ENCODE assay signal across 1 cellular context in the genomic region with DNA sequence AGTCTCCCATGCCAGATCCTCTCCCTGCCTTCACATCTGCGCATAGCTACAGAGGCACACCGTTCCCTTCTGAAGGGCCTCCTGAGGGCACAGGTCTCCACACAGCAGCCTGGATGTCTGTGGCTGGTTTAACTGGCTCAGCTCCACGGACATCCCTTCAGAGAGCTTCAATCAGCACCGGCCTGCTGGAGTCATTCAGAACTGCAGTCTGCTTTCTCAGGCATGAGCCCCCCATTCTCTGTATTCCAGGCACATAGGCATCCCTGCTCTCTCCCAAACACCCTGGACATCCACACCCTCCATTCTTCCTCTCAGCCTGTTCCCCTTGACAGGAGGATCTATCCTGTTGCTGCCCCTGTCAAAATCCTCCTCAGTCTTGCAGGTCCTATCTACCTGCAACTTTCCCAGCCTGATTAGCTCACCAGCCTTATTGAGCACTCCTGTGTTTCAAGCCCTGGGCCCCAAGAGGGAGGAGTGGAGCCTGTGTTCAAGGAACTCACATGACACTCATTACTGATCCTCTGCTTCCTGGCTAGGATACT.
TF ChIP-seq lines count a peak whose summit lies in the region.

No MANE protein-coding gene starts in this region.

TF ChIP-seq in HepG2, 621 proteins besides CTCF, POLR2A, EP300 and RAD21 (continued from another document and continues in another):
- TF ChIP-seq ZNF101 (CRISPR knock-in tag; IDR thresholded peaks at IDR 0.05; ENCODE audit: borderline replicate concordance, low read depth) = no peak
- no peak for TF ChIP-seq CENPT (CRISPR knock-in tag; IDR thresholded peaks at IDR 0.05; ENCODE audit: low read depth)
- TF ChIP-seq ZBTB7B (CRISPR knock-in tag; IDR thresholded peaks at IDR 0.05) = 0 out of 2 replicates have a peak, but pooled peaks have one; percentile 21
- no peak for TF ChIP-seq KDM5B (CRISPR knock-in tag; IDR thresholded peaks at IDR 0.05; ENCODE audit: borderline replicate concordance)
- TF ChIP-seq RXRA (CRISPR knock-in tag; IDR thresholded peaks at IDR 0.05) = no peak; the same call in 1 of the 2 replicates
- no peak for TF ChIP-seq SOX13 (IDR thresholded peaks at IDR 0.05)
- peak in 1 of 2 experiments; percentile 53; a peak in 1 of 4 replicates for TF ChIP-seq SOX13 (CRISPR knock-in tag; conservative IDR thresholded peaks at IDR 0.05 in 1 of 2, IDR thresholded peaks at IDR 0.05 in 1 of 2)
- TF ChIP-seq ZBTB1 (CRISPR knock-in tag; IDR thresholded peaks at IDR 0.05; ENCODE audit: borderline replicate concordance) = no peak
- TF ChIP-seq ZNF263 (CRISPR knock-in tag; IDR thresholded peaks at IDR 0.05) = no peak
- TF ChIP-seq, protein P1, sequence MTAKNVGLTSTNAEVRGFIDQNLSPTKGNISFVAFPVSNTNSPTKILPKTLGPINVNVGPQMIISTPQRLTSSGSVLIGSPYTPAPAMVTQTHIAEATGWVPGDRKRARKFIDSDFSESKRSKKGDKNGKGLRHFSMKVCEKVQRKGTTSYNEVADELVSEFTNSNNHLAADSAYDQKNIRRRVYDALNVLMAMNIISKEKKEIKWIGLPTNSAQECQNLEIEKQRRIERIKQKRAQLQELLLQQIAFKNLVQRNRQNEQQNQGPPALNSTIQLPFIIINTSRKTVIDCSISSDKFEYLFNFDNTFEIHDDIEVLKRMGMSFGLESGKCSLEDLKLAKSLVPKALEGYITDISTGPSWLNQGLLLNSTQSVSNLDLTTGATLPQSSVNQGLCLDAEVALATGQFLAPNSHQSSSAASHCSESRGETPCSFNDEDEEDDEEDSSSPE (CRISPR knock-in tag; IDR thresholded peaks at IDR 0.05) = no peak
- TF ChIP-seq PRPF4 (IDR thresholded peaks at IDR 0.05; ENCODE audit: low read depth, low read length, poor library complexity, severe bottlenecking) = no peak
- no peak for TF ChIP-seq POLR2AphosphoS2 (IDR thresholded peaks at IDR 0.05; ENCODE audit: low read depth, low read length)
- 0 out of 2 replicates have a peak, but pooled peaks have one; percentile 31 for TF ChIP-seq SNAPC2 (CRISPR knock-in tag; IDR thresholded peaks at IDR 0.05)
- TF ChIP-seq GATAD2A (CRISPR knock-in tag; IDR thresholded peaks at IDR 0.05) = peak; percentile 43
- TF ChIP-seq ZNF484 (CRISPR knock-in tag; IDR thresholded peaks at IDR 0.05; ENCODE audit: borderline replicate concordance, low read depth) = no peak
- TF ChIP-seq MTA1 (CRISPR knock-in tag; IDR thresholded peaks at IDR 0.05; ENCODE audit: borderline replicate concordance) = peak; percentile 49; the same call in 1 of the 2 replicates
- TF ChIP-seq ZNF598 (CRISPR knock-in tag; IDR thresholded peaks at IDR 0.05; ENCODE audit: borderline replicate concordance) = peak; percentile 90; the same call in 1 of the 2 replicates
- TF ChIP-seq, protein P2, sequence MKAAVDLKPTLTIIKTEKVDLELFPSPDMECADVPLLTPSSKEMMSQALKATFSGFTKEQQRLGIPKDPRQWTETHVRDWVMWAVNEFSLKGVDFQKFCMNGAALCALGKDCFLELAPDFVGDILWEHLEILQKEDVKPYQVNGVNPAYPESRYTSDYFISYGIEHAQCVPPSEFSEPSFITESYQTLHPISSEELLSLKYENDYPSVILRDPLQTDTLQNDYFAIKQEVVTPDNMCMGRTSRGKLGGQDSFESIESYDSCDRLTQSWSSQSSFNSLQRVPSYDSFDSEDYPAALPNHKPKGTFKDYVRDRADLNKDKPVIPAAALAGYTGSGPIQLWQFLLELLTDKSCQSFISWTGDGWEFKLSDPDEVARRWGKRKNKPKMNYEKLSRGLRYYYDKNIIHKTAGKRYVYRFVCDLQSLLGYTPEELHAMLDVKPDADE (CRISPR knock-in tag; IDR thresholded peaks at IDR 0.05) = no peak
- no peak for TF ChIP-seq ZC3H13 (CRISPR knock-in tag; IDR thresholded peaks at IDR 0.05)
- no peak for TF ChIP-seq ZKSCAN1 (IDR thresholded peaks at IDR 0.05; ENCODE audit: low read length)
- TF ChIP-seq RCOR2 (CRISPR knock-in tag; IDR thresholded peaks at IDR 0.05) = 0 out of 2 replicates have a peak, but pooled peaks have one; percentile 55
- TF ChIP-seq, protein P3, sequence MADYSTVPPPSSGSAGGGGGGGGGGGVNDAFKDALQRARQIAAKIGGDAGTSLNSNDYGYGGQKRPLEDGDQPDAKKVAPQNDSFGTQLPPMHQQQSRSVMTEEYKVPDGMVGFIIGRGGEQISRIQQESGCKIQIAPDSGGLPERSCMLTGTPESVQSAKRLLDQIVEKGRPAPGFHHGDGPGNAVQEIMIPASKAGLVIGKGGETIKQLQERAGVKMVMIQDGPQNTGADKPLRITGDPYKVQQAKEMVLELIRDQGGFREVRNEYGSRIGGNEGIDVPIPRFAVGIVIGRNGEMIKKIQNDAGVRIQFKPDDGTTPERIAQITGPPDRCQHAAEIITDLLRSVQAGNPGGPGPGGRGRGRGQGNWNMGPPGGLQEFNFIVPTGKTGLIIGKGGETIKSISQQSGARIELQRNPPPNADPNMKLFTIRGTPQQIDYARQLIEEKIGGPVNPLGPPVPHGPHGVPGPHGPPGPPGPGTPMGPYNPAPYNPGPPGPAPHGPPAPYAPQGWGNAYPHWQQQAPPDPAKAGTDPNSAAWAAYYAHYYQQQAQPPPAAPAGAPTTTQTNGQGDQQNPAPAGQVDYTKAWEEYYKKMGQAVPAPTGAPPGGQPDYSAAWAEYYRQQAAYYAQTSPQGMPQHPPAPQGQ (CRISPR knock-in tag; IDR thresholded peaks at IDR 0.05; ENCODE audit: borderline replicate concordance) = peak; percentile 77; the same call in 1 of the 2 replicates
- TF ChIP-seq KAT2B (IDR thresholded peaks at IDR 0.05; ENCODE audit: borderline replicate concordance, low read depth, low read length) = no peak; the same call in 1 of the 2 replicates
- no peak for TF ChIP-seq SETDB1 (CRISPR knock-in tag; IDR thresholded peaks at IDR 0.05; ENCODE audit: borderline replicate concordance)
- TF ChIP-seq, protein P4, sequence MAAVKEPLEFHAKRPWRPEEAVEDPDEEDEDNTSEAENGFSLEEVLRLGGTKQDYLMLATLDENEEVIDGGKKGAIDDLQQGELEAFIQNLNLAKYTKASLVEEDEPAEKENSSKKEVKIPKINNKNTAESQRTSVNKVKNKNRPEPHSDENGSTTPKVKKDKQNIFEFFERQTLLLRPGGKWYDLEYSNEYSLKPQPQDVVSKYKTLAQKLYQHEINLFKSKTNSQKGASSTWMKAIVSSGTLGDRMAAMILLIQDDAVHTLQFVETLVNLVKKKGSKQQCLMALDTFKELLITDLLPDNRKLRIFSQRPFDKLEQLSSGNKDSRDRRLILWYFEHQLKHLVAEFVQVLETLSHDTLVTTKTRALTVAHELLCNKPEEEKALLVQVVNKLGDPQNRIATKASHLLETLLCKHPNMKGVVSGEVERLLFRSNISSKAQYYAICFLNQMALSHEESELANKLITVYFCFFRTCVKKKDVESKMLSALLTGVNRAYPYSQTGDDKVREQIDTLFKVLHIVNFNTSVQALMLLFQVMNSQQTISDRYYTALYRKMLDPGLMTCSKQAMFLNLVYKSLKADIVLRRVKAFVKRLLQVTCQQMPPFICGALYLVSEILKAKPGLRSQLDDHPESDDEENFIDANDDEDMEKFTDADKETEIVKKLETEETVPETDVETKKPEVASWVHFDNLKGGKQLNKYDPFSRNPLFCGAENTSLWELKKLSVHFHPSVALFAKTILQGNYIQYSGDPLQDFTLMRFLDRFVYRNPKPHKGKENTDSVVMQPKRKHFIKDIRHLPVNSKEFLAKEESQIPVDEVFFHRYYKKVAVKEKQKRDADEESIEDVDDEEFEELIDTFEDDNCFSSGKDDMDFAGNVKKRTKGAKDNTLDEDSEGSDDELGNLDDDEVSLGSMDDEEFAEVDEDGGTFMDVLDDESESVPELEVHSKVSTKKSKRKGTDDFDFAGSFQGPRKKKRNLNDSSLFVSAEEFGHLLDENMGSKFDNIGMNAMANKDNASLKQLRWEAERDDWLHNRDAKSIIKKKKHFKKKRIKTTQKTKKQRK (IDR thresholded peaks at IDR 0.05; ENCODE audit: low read length) = no peak
- no peak for TF ChIP-seq ASH2L (IDR thresholded peaks at IDR 0.05; ENCODE audit: insufficient read length, low read depth, low read length)
- no peak for TF ChIP-seq HNF4G (IDR thresholded peaks at IDR 0.05; ENCODE audit: borderline replicate concordance, low read depth, low read length)
- no peak for TF ChIP-seq HNF4G (CRISPR knock-in tag; IDR thresholded peaks at IDR 0.05; ENCODE audit: borderline replicate concordance, low read depth)
- TF ChIP-seq ZNF44 (CRISPR knock-in tag; IDR thresholded peaks at IDR 0.05) = peak; percentile 97
- TF ChIP-seq, protein P5, sequence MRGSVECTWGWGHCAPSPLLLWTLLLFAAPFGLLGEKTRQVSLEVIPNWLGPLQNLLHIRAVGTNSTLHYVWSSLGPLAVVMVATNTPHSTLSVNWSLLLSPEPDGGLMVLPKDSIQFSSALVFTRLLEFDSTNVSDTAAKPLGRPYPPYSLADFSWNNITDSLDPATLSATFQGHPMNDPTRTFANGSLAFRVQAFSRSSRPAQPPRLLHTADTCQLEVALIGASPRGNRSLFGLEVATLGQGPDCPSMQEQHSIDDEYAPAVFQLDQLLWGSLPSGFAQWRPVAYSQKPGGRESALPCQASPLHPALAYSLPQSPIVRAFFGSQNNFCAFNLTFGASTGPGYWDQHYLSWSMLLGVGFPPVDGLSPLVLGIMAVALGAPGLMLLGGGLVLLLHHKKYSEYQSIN (CRISPR knock-in tag; IDR thresholded peaks at IDR 0.05; ENCODE audit: borderline replicate concordance) = no peak
- TF ChIP-seq, protein P6, sequence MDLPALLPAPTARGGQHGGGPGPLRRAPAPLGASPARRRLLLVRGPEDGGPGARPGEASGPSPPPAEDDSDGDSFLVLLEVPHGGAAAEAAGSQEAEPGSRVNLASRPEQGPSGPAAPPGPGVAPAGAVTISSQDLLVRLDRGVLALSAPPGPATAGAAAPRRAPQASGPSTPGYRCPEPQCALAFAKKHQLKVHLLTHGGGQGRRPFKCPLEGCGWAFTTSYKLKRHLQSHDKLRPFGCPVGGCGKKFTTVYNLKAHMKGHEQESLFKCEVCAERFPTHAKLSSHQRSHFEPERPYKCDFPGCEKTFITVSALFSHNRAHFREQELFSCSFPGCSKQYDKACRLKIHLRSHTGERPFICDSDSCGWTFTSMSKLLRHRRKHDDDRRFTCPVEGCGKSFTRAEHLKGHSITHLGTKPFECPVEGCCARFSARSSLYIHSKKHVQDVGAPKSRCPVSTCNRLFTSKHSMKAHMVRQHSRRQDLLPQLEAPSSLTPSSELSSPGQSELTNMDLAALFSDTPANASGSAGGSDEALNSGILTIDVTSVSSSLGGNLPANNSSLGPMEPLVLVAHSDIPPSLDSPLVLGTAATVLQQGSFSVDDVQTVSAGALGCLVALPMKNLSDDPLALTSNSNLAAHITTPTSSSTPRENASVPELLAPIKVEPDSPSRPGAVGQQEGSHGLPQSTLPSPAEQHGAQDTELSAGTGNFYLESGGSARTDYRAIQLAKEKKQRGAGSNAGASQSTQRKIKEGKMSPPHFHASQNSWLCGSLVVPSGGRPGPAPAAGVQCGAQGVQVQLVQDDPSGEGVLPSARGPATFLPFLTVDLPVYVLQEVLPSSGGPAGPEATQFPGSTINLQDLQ (CRISPR knock-in tag; IDR thresholded peaks at IDR 0.05) = no peak
- TF ChIP-seq ZNF543 (CRISPR knock-in tag; IDR thresholded peaks at IDR 0.05) = no peak
- TF ChIP-seq, protein P7, sequence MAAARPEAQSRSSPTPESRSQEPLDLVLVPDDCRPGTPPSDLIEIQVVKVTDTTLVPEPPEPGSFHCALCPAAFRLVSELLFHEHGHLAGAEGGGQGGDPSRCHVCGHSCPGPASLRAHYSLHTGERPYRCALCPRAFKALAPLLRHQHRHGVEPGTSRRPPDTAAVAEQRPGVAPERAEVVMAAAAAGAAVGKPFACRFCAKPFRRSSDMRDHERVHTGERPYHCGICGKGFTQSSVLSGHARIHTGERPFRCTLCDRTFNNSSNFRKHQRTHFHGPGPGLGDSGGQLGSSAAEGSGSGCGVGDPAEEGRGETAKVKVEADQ (CRISPR knock-in tag; IDR thresholded peaks at IDR 0.05; ENCODE audit: borderline replicate concordance) = peak; percentile 77; the same call in 1 of the 2 replicates
- TF ChIP-seq ZFY (CRISPR knock-in tag; IDR thresholded peaks at IDR 0.05) = no peak
- TF ChIP-seq, protein P8, sequence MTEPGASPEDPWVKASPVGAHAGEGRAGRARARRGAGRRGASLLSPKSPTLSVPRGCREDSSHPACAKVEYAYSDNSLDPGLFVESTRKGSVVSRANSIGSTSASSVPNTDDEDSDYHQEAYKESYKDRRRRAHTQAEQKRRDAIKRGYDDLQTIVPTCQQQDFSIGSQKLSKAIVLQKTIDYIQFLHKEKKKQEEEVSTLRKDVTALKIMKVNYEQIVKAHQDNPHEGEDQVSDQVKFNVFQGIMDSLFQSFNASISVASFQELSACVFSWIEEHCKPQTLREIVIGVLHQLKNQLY (CRISPR knock-in tag; IDR thresholded peaks at IDR 0.05) = no peak
- no peak for TF ChIP-seq NR1H2 (CRISPR knock-in tag; IDR thresholded peaks at IDR 0.05; ENCODE audit: borderline replicate concordance, low read depth)
- TF ChIP-seq ZNF83 (CRISPR knock-in tag; IDR thresholded peaks at IDR 0.05; ENCODE audit: borderline replicate concordance) = 0 out of 2 replicates have a peak, but pooled peaks have one; percentile 79
- TF ChIP-seq MED8 (CRISPR knock-in tag; IDR thresholded peaks at IDR 0.05; ENCODE audit: insufficient replicate concordance) = no peak
- TF ChIP-seq ZNF382 (CRISPR knock-in tag; IDR thresholded peaks at IDR 0.05; ENCODE audit: borderline replicate concordance) = no peak
- TF ChIP-seq, protein P9, sequence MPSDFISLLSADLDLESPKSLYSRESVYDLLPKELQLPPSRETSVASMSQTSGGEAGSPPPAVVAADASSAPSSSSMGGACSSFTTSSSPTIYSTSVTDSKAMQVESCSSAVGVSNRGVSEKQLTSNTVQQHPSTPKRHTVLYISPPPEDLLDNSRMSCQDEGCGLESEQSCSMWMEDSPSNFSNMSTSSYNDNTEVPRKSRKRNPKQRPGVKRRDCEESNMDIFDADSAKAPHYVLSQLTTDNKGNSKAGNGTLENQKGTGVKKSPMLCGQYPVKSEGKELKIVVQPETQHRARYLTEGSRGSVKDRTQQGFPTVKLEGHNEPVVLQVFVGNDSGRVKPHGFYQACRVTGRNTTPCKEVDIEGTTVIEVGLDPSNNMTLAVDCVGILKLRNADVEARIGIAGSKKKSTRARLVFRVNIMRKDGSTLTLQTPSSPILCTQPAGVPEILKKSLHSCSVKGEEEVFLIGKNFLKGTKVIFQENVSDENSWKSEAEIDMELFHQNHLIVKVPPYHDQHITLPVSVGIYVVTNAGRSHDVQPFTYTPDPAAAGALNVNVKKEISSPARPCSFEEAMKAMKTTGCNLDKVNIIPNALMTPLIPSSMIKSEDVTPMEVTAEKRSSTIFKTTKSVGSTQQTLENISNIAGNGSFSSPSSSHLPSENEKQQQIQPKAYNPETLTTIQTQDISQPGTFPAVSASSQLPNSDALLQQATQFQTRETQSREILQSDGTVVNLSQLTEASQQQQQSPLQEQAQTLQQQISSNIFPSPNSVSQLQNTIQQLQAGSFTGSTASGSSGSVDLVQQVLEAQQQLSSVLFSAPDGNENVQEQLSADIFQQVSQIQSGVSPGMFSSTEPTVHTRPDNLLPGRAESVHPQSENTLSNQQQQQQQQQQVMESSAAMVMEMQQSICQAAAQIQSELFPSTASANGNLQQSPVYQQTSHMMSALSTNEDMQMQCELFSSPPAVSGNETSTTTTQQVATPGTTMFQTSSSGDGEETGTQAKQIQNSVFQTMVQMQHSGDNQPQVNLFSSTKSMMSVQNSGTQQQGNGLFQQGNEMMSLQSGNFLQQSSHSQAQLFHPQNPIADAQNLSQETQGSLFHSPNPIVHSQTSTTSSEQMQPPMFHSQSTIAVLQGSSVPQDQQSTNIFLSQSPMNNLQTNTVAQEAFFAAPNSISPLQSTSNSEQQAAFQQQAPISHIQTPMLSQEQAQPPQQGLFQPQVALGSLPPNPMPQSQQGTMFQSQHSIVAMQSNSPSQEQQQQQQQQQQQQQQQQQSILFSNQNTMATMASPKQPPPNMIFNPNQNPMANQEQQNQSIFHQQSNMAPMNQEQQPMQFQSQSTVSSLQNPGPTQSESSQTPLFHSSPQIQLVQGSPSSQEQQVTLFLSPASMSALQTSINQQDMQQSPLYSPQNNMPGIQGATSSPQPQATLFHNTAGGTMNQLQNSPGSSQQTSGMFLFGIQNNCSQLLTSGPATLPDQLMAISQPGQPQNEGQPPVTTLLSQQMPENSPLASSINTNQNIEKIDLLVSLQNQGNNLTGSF (CRISPR knock-in tag; IDR thresholded peaks at IDR 0.05) = no peak
